9 cellular contexts compared by ENCODE assay signal in the genomic region with DNA sequence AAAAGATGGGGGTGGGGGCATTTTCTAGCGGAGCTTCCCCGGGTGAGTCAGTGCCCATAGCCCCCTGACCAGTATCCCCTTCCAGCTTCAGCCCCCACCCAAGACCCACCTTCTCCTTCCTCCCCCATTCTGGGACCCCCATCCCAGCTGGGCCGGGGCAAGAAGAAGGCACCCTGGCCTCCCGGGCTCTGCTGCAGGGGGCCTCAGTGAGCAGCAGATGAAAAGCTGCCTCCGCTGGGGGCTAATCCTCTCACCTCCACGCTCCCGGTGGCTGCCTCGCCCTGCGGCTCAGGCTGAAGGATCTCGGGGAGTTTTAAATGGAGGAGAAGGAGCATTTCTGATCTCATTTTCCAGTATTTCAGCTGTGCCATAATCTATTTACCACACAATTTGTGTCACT.
DNase-seq lines count a peak whose midpoint lies in the region; ATAC-seq and TF ChIP-seq lines count a peak whose summit lies in the region.
"Had no signal": no experiment of that assay in that cellular context is flagged by ENCODE, and none has a peak within 500 bp of the region (broad histone marks: within the 10 kb centered on the region; RNA-seq: fewer than 3 reads in every experiment).

No MANE protein-coding gene starts in this region.

- no peaks in the 10 kb centered on the region for H4K20me1 ChIP-seq in GM23338 (replicated peaks; ENCODE audit: insufficient read depth)

- intact Hi-C loops in activated CD4-positive, alpha-beta T cell treated with anti-CD3 and anti-CD28 coated beads, Interleukin-2, amount 10 ng/mL, durations not matched to agents 24 days and 14 days (cut with micrococcal nuclease), result loop anchor here (1.0 to 10.0 kb wide), 5 partner anchors 11 to 300 kb away; no protein-coding TSS in a partner anchor

- H3K27me3 ChIP-seq in GM23338 (ENCODE audit: insufficient read depth) (no peaks in the 10 kb centered on the region), gastroesophageal sphincter (no peaks in the 10 kb centered on the region)

- no peak overlapping the region for H3K27ac Mint-ChIP-seq in GM23338
- H3K27ac Mint-ChIP-seq in activated CD4-positive, alpha-beta T cell treated with anti-CD3 and anti-CD28 coated beads, Interleukin-2, amount 10 ng/mL, durations not matched to agents 24 days and 14 days, result peak overlapping the region; percentile 95
- no peak overlapping the region for H3K27ac Mint-ChIP-seq in chondrocyte (ENCODE audit: unreplicated experiment)
- H3K27ac Mint-ChIP-seq: HFFc6 had no signal

- H3K4me1 Mint-ChIP-seq in GM23338 (peaks cover 20% of the 10 kb centered on the region), chondrocyte (ENCODE audit: low read depth) (peaks cover 11% of the 10 kb centered on the region)
- peaks cover 29% of the 10 kb centered on the region for H3K4me1 Mint-ChIP-seq in activated CD4-positive, alpha-beta T cell treated with anti-CD3 and anti-CD28 coated beads, Interleukin-2, amount 10 ng/mL, durations not matched to agents 24 days and 14 days

- H3K27ac ChIP-seq in GM23338 (ENCODE audit: low read depth), result no peak overlapping the region
- no peak overlapping the region for H3K27ac ChIP-seq in gastroesophageal sphincter

- DNase-seq in GM23338 (ENCODE audit: low spot score), result peak; percentile 44
- DNase-seq in activated CD4-positive, alpha-beta T cell treated with anti-CD3 and anti-CD28 coated beads, Interleukin-2, amount 10 ng/mL, durations not matched to agents 24 days and 14 days, result no peak
- no peak for DNase-seq in chondrocyte (ENCODE audit: low spot score)
- peak; percentile 27 to 33 for DNase-seq in stimulated activated CD4-positive, alpha-beta T cell treated with anti-CD3 and anti-CD28 coated beads, Interleukin-2, amount 100 ng/mL, for 24 hours
- no peak for DNase-seq in GDM1 (lab: John Stamatoyannopoulos, UW)
- DNase-seq: HFFc6 had no signal

- H3K4me1 ChIP-seq in GM23338 (ENCODE audit: insufficient read depth), result 0 out of 2 replicates have a peak, but pooled peaks cover 7% of the 10 kb centered on the region
- no peaks in the 10 kb centered on the region for H3K4me1 ChIP-seq in gastroesophageal sphincter

- no peaks in the 10 kb centered on the region for H3K79me2 ChIP-seq in GM23338 (replicated peaks; ENCODE audit: insufficient read depth)

- H2AFZ ChIP-seq in GM23338, result no peak overlapping the region

- H3K27me3 Mint-ChIP-seq in GM23338 (ENCODE audit: insufficient read depth, low read depth, poor library complexity) (peaks cover 4% of the 10 kb centered on the region), chondrocyte (ENCODE audit: low read depth) (peaks cover 21% of the 10 kb centered on the region)
- H3K27me3 Mint-ChIP-seq in activated CD4-positive, alpha-beta T cell treated with anti-CD3 and anti-CD28 coated beads, Interleukin-2, amount 10 ng/mL, durations not matched to agents 24 days and 14 days, result peaks cover 11% of the 10 kb centered on the region

- H3K36me3 ChIP-seq in GM23338 (ENCODE audit: insufficient read depth) (no peaks in the 10 kb centered on the region; the same call in 1 of the 2 replicates), gastroesophageal sphincter (no peaks in the 10 kb centered on the region)

- no peak overlapping the region for H3K4me3 ChIP-seq in GM23338
- H3K4me3 ChIP-seq in gastroesophageal sphincter, result no peak overlapping the region

- no peak overlapping the region for H3K4me2 ChIP-seq in GM23338

- ATAC-seq in GM23338 (peak; percentile 87), HG03378 (IDR thresholded peaks at IDR 0.05; ENCODE audit: unreplicated experiment) (no peak), HG02759 (IDR thresholded peaks at IDR 0.05; ENCODE audit: unreplicated experiment) (no peak), gastroesophageal sphincter (no peak)

- TF ChIP-seq CTCF in GM23338 (conservative IDR thresholded peaks at IDR 0.05; ENCODE audit: low read depth in 2 of 2) (peak; percentile 50 to 68), chondrocyte (IDR thresholded peaks at IDR 0.05) (peak; percentile 19), gastroesophageal sphincter (IDR thresholded peaks at IDR 0.05) (no peak)

- H3F3A ChIP-seq in GM23338 (replicated peaks; ENCODE audit: low read depth), result no peaks in the 10 kb centered on the region

- H3K4me3 Mint-ChIP-seq in GM23338 (no peak overlapping the region), chondrocyte (ENCODE audit: unreplicated experiment) (no peak overlapping the region)
- H3K4me3 Mint-ChIP-seq in activated CD4-positive, alpha-beta T cell treated with anti-CD3 and anti-CD28 coated beads, Interleukin-2, amount 10 ng/mL, durations not matched to agents 24 days and 14 days, result peak overlapping the region; percentile 55
- H3K4me3 Mint-ChIP-seq: HFFc6 had no signal

- no peak for TF ChIP-seq POLR2A in gastroesophageal sphincter (IDR thresholded peaks at IDR 0.05)

- H3K9me3 ChIP-seq in gastroesophageal sphincter, result peaks cover 0 to 4% (median 0%) of the 10 kb centered on the region in 3 donors

- peaks cover 7% of the 10 kb centered on the region; the same call in 2 of the 3 replicates for H3K36me3 Mint-ChIP-seq in GM23338 (ENCODE audit: low read depth)
- no peaks in the 10 kb centered on the region for H3K36me3 Mint-ChIP-seq in activated CD4-positive, alpha-beta T cell treated with anti-CD3 and anti-CD28 coated beads, Interleukin-2, amount 10 ng/mL, durations not matched to agents 24 days and 14 days (ENCODE audit: low read depth)
- H3K36me3 Mint-ChIP-seq in chondrocyte (ENCODE audit: low read depth), result peaks cover 9% of the 10 kb centered on the region

- H3K9me3 Mint-ChIP-seq in GM23338, result peaks cover 10% of the 10 kb centered on the region; the same call in 2 of the 3 replicates
- no peaks in the 10 kb centered on the region for H3K9me3 Mint-ChIP-seq in activated CD4-positive, alpha-beta T cell treated with anti-CD3 and anti-CD28 coated beads, Interleukin-2, amount 10 ng/mL, durations not matched to agents 24 days and 14 days
- peaks cover 14% of the 10 kb centered on the region for H3K9me3 Mint-ChIP-seq in chondrocyte (ENCODE audit: low read depth)

- WGBS in gastroesophageal sphincter (ENCODE audit: low coverage in 1 of 2), 2 donors, result 43% methylated on average over 1 of the region's 10 CpGs; no CpG with 5 or more reads in 1 of the 2 donors

- no peak for TF ChIP-seq EP300 in gastroesophageal sphincter (IDR thresholded peaks at IDR 0.05)

- no peaks in the 10 kb centered on the region for H3K9me2 ChIP-seq in GM23338 (ENCODE audit: insufficient read depth)

TF ChIP-seq in GM23338, 12 proteins besides CTCF, POLR2A, EP300 and RAD21 (continues in another document):
- TF ChIP-seq ZNF331 (CRISPR knock-in tag; IDR thresholded peaks at IDR 0.05; ENCODE audit: low read depth), result no peak
- TF ChIP-seq POLR2AphosphoS5 (IDR thresholded peaks at IDR 0.05; ENCODE audit: low read depth), result no peak
- TF ChIP-seq, protein P1, sequence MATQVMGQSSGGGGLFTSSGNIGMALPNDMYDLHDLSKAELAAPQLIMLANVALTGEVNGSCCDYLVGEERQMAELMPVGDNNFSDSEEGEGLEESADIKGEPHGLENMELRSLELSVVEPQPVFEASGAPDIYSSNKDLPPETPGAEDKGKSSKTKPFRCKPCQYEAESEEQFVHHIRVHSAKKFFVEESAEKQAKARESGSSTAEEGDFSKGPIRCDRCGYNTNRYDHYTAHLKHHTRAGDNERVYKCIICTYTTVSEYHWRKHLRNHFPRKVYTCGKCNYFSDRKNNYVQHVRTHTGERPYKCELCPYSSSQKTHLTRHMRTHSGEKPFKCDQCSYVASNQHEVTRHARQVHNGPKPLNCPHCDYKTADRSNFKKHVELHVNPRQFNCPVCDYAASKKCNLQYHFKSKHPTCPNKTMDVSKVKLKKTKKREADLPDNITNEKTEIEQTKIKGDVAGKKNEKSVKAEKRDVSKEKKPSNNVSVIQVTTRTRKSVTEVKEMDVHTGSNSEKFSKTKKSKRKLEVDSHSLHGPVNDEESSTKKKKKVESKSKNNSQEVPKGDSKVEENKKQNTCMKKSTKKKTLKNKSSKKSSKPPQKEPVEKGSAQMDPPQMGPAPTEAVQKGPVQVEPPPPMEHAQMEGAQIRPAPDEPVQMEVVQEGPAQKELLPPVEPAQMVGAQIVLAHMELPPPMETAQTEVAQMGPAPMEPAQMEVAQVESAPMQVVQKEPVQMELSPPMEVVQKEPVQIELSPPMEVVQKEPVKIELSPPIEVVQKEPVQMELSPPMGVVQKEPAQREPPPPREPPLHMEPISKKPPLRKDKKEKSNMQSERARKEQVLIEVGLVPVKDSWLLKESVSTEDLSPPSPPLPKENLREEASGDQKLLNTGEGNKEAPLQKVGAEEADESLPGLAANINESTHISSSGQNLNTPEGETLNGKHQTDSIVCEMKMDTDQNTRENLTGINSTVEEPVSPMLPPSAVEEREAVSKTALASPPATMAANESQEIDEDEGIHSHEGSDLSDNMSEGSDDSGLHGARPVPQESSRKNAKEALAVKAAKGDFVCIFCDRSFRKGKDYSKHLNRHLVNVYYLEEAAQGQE (IDR thresholded peaks at IDR 0.05; ENCODE audit: unreplicated experiment), result no peak
- TF ChIP-seq ETS1 (IDR thresholded peaks at IDR 0.05), result no peak

Comparison
In these comparisons a context has a peak if more than half of its experiments do, and no peak if none do; other contexts are left out.
1. DNase-seq: peak in GM23338 (single experiment) and stimulated activated CD4-positive, alpha-beta T cell treated with anti-CD3 and anti-CD28 coated beads, Interleukin-2, amount 100 ng/mL, for 24 hours (2 of 2); none in activated CD4-positive, alpha-beta T cell treated with anti-CD3 and anti-CD28 coated beads, Interleukin-2, amount 10 ng/mL, durations not matched to agents 24 days and 14 days (single experiment), chondrocyte (single experiment) and GDM1 (single experiment).
2. CTCF ChIP-seq: peak in GM23338 (2 of 2) and chondrocyte (single experiment); none in gastroesophageal sphincter (0 of 4).